9 cellular contexts compared by ENCODE assay signal in genomic region chr9:101458955-101459631, GRCh38. TPM values are rescaled to one million over a fixed set of nuclear protein-coding genes. Genes with fewer than 3 reads are reported as not detected.
DNase-seq lines count a peak whose midpoint lies in the region; ATAC-seq and TF ChIP-seq lines count a peak whose summit lies in the region.
"Had no signal": no experiment of that assay in that cellular context is flagged by ENCODE, and none has a peak within 500 bp of the region (broad histone marks: within the 10 kb centered on the region; RNA-seq: fewer than 3 reads in every experiment).

No MANE protein-coding gene starts in this region.

- ATAC-seq in GM18870 (IDR thresholded peaks at IDR 0.05; ENCODE audit: unreplicated experiment) (peak; percentile 92), HG03045 (IDR thresholded peaks at IDR 0.05; ENCODE audit: unreplicated experiment) (peak; percentile 74), T-helper 17 cell (peak; percentile 79)

- peak; percentile 21 for DNase-seq in COLO668 (lab: John Stamatoyannopoulos, UW; ENCODE audit: unreplicated experiment)
- peak; percentile 23 to 29 for DNase-seq in NCI-H1930 (lab: John Stamatoyannopoulos, UW)
- no peak for DNase-seq in T-helper 17 cell
- peak; percentile 78 for DNase-seq in fibroblast of mammary gland (ENCODE audit: low read depth)
- DNase-seq in T1000 (lab: John Stamatoyannopoulos, UW) = no peak

- H3K4me3 ChIP-seq in fibroblast of mammary gland (ENCODE audit: control insufficient read depth, low read depth, low read length) = no peak overlapping the region

- H3K27ac Mint-ChIP-seq in T-helper 17 cell = no peak overlapping the region
- H3K27ac Mint-ChIP-seq in nephron = no peak overlapping the region

- no peaks in the 10 kb centered on the region for H3K9me3 ChIP-seq in T-helper 17 cell (ENCODE audit: control insufficient read depth, low read length, poor library complexity, severe bottlenecking)

- no peaks in the 10 kb centered on the region for H3K36me3 Mint-ChIP-seq in T-helper 17 cell (ENCODE audit: low read depth)
- H3K36me3 Mint-ChIP-seq in nephron (ENCODE audit: low read depth) = no peaks in the 10 kb centered on the region

- H3K27me3 Mint-ChIP-seq in T-helper 17 cell (peaks cover 38% of the 10 kb centered on the region), nephron (ENCODE audit: low read depth) (no peaks in the 10 kb centered on the region)

- H3K4me1 Mint-ChIP-seq in T-helper 17 cell (no peaks in the 10 kb centered on the region), nephron (peaks cover 10% of the 10 kb centered on the region)

- H3K4me3 Mint-ChIP-seq in T-helper 17 cell = no peak overlapping the region
- H3K4me3 Mint-ChIP-seq in nephron = no peak overlapping the region

- TF ChIP-seq CTCF in fibroblast of mammary gland (conservative IDR thresholded peaks at IDR 0.05; ENCODE audit: control insufficient read depth, insufficient read depth, low read depth, low read length) = peak; percentile 88
- peak; percentile 64 to 69 (median 67) for TF ChIP-seq CTCF in nephron (IDR thresholded peaks at IDR 0.05; ENCODE audit: unreplicated experiment in 3 of 3)

- no peaks in the 10 kb centered on the region for H3K9me3 Mint-ChIP-seq in nephron

RNA-seq across cellular contexts. Expression of gene ALDOB, which starts 23.5 kb away (rescaled TPM):
- total RNA-seq in T-helper 17 cell = not detected
- total RNA-seq: activated CD8-positive, alpha-beta memory T cell treated with anti-CD3 and anti-CD28 coated beads for 36 hours had no signal

Comparison
In these comparisons a context has a peak if more than half of its experiments do, and no peak if none do; other contexts are left out.
1. DNase-seq: peak in COLO668 (single experiment), NCI-H1930 (2 of 2) and fibroblast of mammary gland (single experiment); none in T-helper 17 cell (0 of 3) and T1000 (single experiment).
2. Peak in every context shown above with its lines, with median percentiles within 50 percentile points of each other: ATAC-seq.